10 cellular contexts compared by ENCODE assay signal in genomic region chr5:165209101-165209727, GRCh38.
DNase-seq lines count a peak whose midpoint lies in the region; ATAC-seq and TF ChIP-seq lines count a peak whose summit lies in the region.
"Had no signal": no experiment of that assay in that cellular context is flagged by ENCODE, and none has a peak within 500 bp of the region (broad histone marks: within the 10 kb centered on the region; RNA-seq: fewer than 3 reads in every experiment).

No MANE protein-coding gene starts in this region.

- no peak overlapping the region for H3K9ac ChIP-seq in mesendoderm (ENCODE audit: low read length)

- H4K5ac ChIP-seq in mesendoderm (ENCODE audit: low read length), result no peak overlapping the region

- H3K4me3 ChIP-seq in LNCaP clone FGC (ENCODE audit: low read depth, low read length), result no peak overlapping the region
- no peak overlapping the region for H3K4me3 ChIP-seq in body of pancreas
- H3K4me3 ChIP-seq in mesendoderm (ENCODE audit: low read length), result no peak overlapping the region
- H3K4me3 ChIP-seq: SJCRH30 had no signal

- no peaks in the 10 kb centered on the region for H3K4me1 Mint-ChIP-seq in activated naive CD4-positive, alpha-beta T cell treated with anti-CD3 and anti-CD28 coated beads, Interleukin-2, amount 10 ng/mL, durations not matched to agents 7 days and 5 days
- H3K4me1 Mint-ChIP-seq: naive thymus-derived CD8-positive, alpha-beta T cell had no signal

- H3K27me3 ChIP-seq in body of pancreas, result no peaks in the 10 kb centered on the region
- no peaks in the 10 kb centered on the region for H3K27me3 ChIP-seq in mesendoderm (ENCODE audit: insufficient read depth, low read length, poor library complexity)
- H3K27me3 ChIP-seq: SJCRH30 had no signal

- H3K36me3 ChIP-seq in body of pancreas (replicated peaks in 1 of 2; ENCODE audit: insufficient read depth in 1 of 2, low read depth in 2 of 2), result no peaks in the 10 kb centered on the region
- no peaks in the 10 kb centered on the region for H3K36me3 ChIP-seq in mesendoderm (ENCODE audit: control insufficient read depth, insufficient read depth, low read length)
- H3K36me3 ChIP-seq: SJCRH30 had no signal

- no peak for TF ChIP-seq POLR2A in body of pancreas (IDR thresholded peaks at IDR 0.05)

- H4K8ac ChIP-seq in mesendoderm (ENCODE audit: low read depth, low read length), result no peak overlapping the region

- ATAC-seq in body of pancreas, result no peak
- no peak for ATAC-seq in HG03439 (IDR thresholded peaks at IDR 0.05; ENCODE audit: unreplicated experiment)
- ATAC-seq in GM21528 (IDR thresholded peaks at IDR 0.05; ENCODE audit: low FRiP score, unreplicated experiment), result no peak
- ATAC-seq: naive thymus-derived CD8-positive, alpha-beta T cell had no signal

- H2AK5ac ChIP-seq in mesendoderm (ENCODE audit: low read length), result no peak overlapping the region

- no peaks in the 10 kb centered on the region for H3K27me3 Mint-ChIP-seq in activated naive CD4-positive, alpha-beta T cell treated with anti-CD3 and anti-CD28 coated beads, Interleukin-2, amount 10 ng/mL, durations not matched to agents 7 days and 5 days
- H3K27me3 Mint-ChIP-seq: naive thymus-derived CD8-positive, alpha-beta T cell had no signal

- CTCF ChIA-PET in activated naive CD4-positive, alpha-beta T cell treated with anti-CD3 and anti-CD28 coated beads, Interleukin-2, amount 10 ng/mL, durations not matched to agents 7 days and 5 days (lab: Charles Lee), result no interaction called here

- H3K9me3 ChIP-seq in body of pancreas, result no peaks in the 10 kb centered on the region
- H3K9me3 ChIP-seq: SJCRH30 had no signal

- H3K9me3 Mint-ChIP-seq in activated naive CD4-positive, alpha-beta T cell treated with anti-CD3 and anti-CD28 coated beads, Interleukin-2, amount 10 ng/mL, durations not matched to agents 7 days and 5 days, result no peaks in the 10 kb centered on the region
- H3K9me3 Mint-ChIP-seq: naive thymus-derived CD8-positive, alpha-beta T cell had no signal

- no peak overlapping the region for H2BK15ac ChIP-seq in mesendoderm (replicated peaks; ENCODE audit: low read depth)

- no peak overlapping the region for H2BK5ac ChIP-seq in mesendoderm (ENCODE audit: low read length)

- H3K4ac ChIP-seq in mesendoderm (ENCODE audit: low read depth, low read length), result no peak overlapping the region

- H3K36me3 Mint-ChIP-seq in activated naive CD4-positive, alpha-beta T cell treated with anti-CD3 and anti-CD28 coated beads, Interleukin-2, amount 10 ng/mL, durations not matched to agents 7 days and 5 days, result no peaks in the 10 kb centered on the region
- H3K36me3 Mint-ChIP-seq: naive thymus-derived CD8-positive, alpha-beta T cell had no signal

- intact Hi-C loops in body of pancreas (cut with DNase I), result no loop called here

- in situ Hi-C loops in G401 (cut with HindIII; ENCODE audit: low sequenced_read_pairs), result no loop called here

- no peak overlapping the region for H3K18ac ChIP-seq in mesendoderm (ENCODE audit: low read length)

- H3K4me3 Mint-ChIP-seq in activated naive CD4-positive, alpha-beta T cell treated with anti-CD3 and anti-CD28 coated beads, Interleukin-2, amount 10 ng/mL, durations not matched to agents 7 days and 5 days, result no peak overlapping the region
- H3K4me3 Mint-ChIP-seq: naive thymus-derived CD8-positive, alpha-beta T cell had no signal

- H3K79me1 ChIP-seq in mesendoderm (ENCODE audit: low read length), result no peaks in the 10 kb centered on the region

- H3K27ac ChIP-seq in body of pancreas, result no peak overlapping the region
- no peak overlapping the region for H3K27ac ChIP-seq in mesendoderm (ENCODE audit: low read depth, low read length)
- H3K27ac ChIP-seq: SJCRH30 had no signal

- no peak overlapping the region for H2BK120ac ChIP-seq in mesendoderm (ENCODE audit: low read depth, low read length)

- H3K56ac ChIP-seq in mesendoderm (ENCODE audit: low read length), result no peak overlapping the region

- H3K79me2 ChIP-seq in mesendoderm (ENCODE audit: control insufficient read depth, insufficient read depth, low read length), result no peaks in the 10 kb centered on the region

- no peak overlapping the region for H3K4me2 ChIP-seq in mesendoderm (ENCODE audit: low read length)

- peak; percentile 47 for DNase-seq in G401 (ENCODE audit: low spot score)
- DNase-seq in LNCaP clone FGC (ENCODE audit: low read depth), result peak; percentile 71
- DNase-seq in body of pancreas, result no peak
- DNase-seq in mesendoderm, result peak; percentile 46
- DNase-seq in NCI-H774 (lab: John Stamatoyannopoulos, UW), result no peak
- no peak for DNase-seq in activated naive CD4-positive, alpha-beta T cell treated with anti-CD3 and anti-CD28 coated beads, Interleukin-2, amount 10 ng/mL, durations not matched to agents 7 days and 5 days

- H3K23ac ChIP-seq in mesendoderm (ENCODE audit: low read length), result no peak overlapping the region

- no peak overlapping the region for H3K27ac Mint-ChIP-seq in activated naive CD4-positive, alpha-beta T cell treated with anti-CD3 and anti-CD28 coated beads, Interleukin-2, amount 10 ng/mL, durations not matched to agents 7 days and 5 days
- H3K27ac Mint-ChIP-seq: naive thymus-derived CD8-positive, alpha-beta T cell had no signal

- H3K4me1 ChIP-seq in body of pancreas (peaks cover 6% of the 10 kb centered on the region), mesendoderm (ENCODE audit: control insufficient read depth, low read depth, low read length) (peaks cover 4% of the 10 kb centered on the region)
- H3K4me1 ChIP-seq: SJCRH30 had no signal

- TF ChIP-seq CTCF in LNCaP clone FGC (IDR thresholded peaks at IDR 0.05; ENCODE audit: control insufficient read depth, extremely low read depth, insufficient read depth), result peak; percentile 49
- TF ChIP-seq CTCF in body of pancreas (IDR thresholded peaks at IDR 0.05), result peak; percentile 53 to 88 (median 62)

- 0% methylated on average over 1 of the region's 1 CpG for WGBS in body of pancreas, 2 donors
- no CpG with 5 or more reads among the region's 1 CpG for WGBS in mesendoderm (ENCODE audit: extremely low coverage, insufficient coverage, low lambda C conversion rate)

Comparison
In these comparisons a context has a peak if more than half of its experiments do, and no peak if none do; other contexts are left out.
1. DNase-seq: peak in G401 (single experiment), LNCaP clone FGC (single experiment) and mesendoderm (single experiment); none in body of pancreas (0 of 4), NCI-H774 (single experiment) and activated naive CD4-positive, alpha-beta T cell treated with anti-CD3 and anti-CD28 coated beads, Interleukin-2, amount 10 ng/mL, durations not matched to agents 7 days and 5 days (single experiment).